Comparison of ENCODE assay signal across 13 cellular contexts in genomic region chr2:1752751-1753150, GRCh38.
"Had no signal": no experiment of that assay in that cellular context is flagged by ENCODE, and none has a peak within 500 bp of the region (broad histone marks: within the 10 kb centered on the region; RNA-seq: fewer than 3 reads in every experiment).

No MANE protein-coding gene starts in this region.

- H3K4me1 ChIP-seq: right lobe of liver had no signal

- H3K4me3 ChIP-seq: lung, right lobe of liver, thoracic aorta had no signal

- H3K27ac ChIP-seq: right lobe of liver, thoracic aorta had no signal

- DNase-seq: activated CD4-positive, alpha-beta T cell treated with anti-CD3 and anti-CD28 coated beads, Interleukin-2, amount 10 ng/mL, durations not matched to agents 7 days and 5 days; activated CD4-positive, CD25-positive, alpha-beta regulatory T cell; activated naive CD8-positive, alpha-beta T cell treated with anti-CD3 and anti-CD28 coated beads, Interleukin-2, amount 50 U/mL, for 24 hours; left cardiac atrium; midbrain; stimulated activated naive CD8-positive, alpha-beta T cell treated with anti-CD3 and anti-CD28 coated beads, Interleukin-15, amount 100 ng/mL, for 72 hours; T-helper 2 cell had no signal

- FAIRE-seq: frontal cortex, TTC549, urothelium cell line had no signal

- ATAC-seq: activated naive CD8-positive, alpha-beta T cell treated with anti-CD3 and anti-CD28 coated beads, Interleukin-2, amount 50 U/mL, for 24 hours; left cardiac atrium; right lobe of liver; stimulated activated naive CD8-positive, alpha-beta T cell treated with anti-CD3 and anti-CD28 coated beads, Interleukin-15, amount 100 ng/mL, for 72 hours had no signal

- H3K36me3 ChIP-seq: right lobe of liver, thoracic aorta had no signal

- H3K9me3 ChIP-seq: right lobe of liver, thoracic aorta had no signal

- H3K27me3 ChIP-seq: right lobe of liver had no signal
